17 cellular contexts compared by ENCODE assay signal in genomic region chr3:77868725-77869124, GRCh38.
A peak's percentile ranks its signal among the peaks of the same experiment; 100 is the strongest.
DNase-seq lines count a peak whose midpoint lies in the region; ATAC-seq and TF ChIP-seq lines count a peak whose summit lies in the region.
"Had no signal": no experiment of that assay in that cellular context is flagged by ENCODE, and none has a peak within 500 bp of the region (broad histone marks: within the 10 kb centered on the region; RNA-seq: fewer than 3 reads in every experiment).

No MANE protein-coding gene starts in this region.

- DNase-seq in RWPE2 (ENCODE audit: low spot score), result no peak
- peak; percentile 77 for DNase-seq in epithelial cell of esophagus (ENCODE audit: low read depth)
- DNase-seq in foreskin keratinocyte, result peak; percentile 22 to 48
- no peak for DNase-seq in suprapubic skin (ENCODE audit: low spot score in 2 of 2)
- DNase-seq in CD8-positive, alpha-beta T cell, result no peak
- no peak for DNase-seq in activated CD4-positive, alpha-beta memory T cell treated with anti-CD3 and anti-CD28 coated beads, Interleukin-2, amount 10 ng/mL, durations not matched to agents 7 days and 5 days
- DNase-seq: BE2C; CD4-positive, alpha-beta memory T cell; COR-L47; DMS153; DMS79 treated with DMSO at 0.1 percent for 48 hours; EL; GOT3; H9 had no signal

- peaks cover 9% of the 10 kb centered on the region for H3K4me1 ChIP-seq in RWPE2 (ENCODE audit: insufficient read depth, poor library complexity, severe bottlenecking)
- peaks cover 6% of the 10 kb centered on the region for H3K4me1 ChIP-seq in foreskin keratinocyte
- H3K4me1 ChIP-seq in suprapubic skin, result no peaks in the 10 kb centered on the region
- no peaks in the 10 kb centered on the region for H3K4me1 ChIP-seq in CD8-positive, alpha-beta T cell (ENCODE audit: insufficient read depth, low read length)
- H3K4me1 ChIP-seq: A549, BE2C had no signal

- H3K9me3 ChIP-seq in RWPE2 (ENCODE audit: severe bottlenecking) (no peaks in the 10 kb centered on the region), suprapubic skin (no peaks in the 10 kb centered on the region)
- no peaks in the 10 kb centered on the region for H3K9me3 ChIP-seq in CD8-positive, alpha-beta T cell (ENCODE audit: low read length)
- H3K9me3 ChIP-seq: A549, BE2C had no signal

- ATAC-seq in RWPE2 (ENCODE audit: low read depth), result peak; percentile 66; the same call in 2 of the 3 replicates
- peak; percentile 88 for ATAC-seq in foreskin keratinocyte
- ATAC-seq in HG02678 (IDR thresholded peaks at IDR 0.05; ENCODE audit: unreplicated experiment), result no peak
- ATAC-seq in CD8-positive, alpha-beta T cell, result no peak
- ATAC-seq: A549 had no signal

- no peak for TF ChIP-seq EP300 in suprapubic skin (IDR thresholded peaks at IDR 0.05)

- H3K27ac ChIP-seq in RWPE2 (ENCODE audit: poor library complexity, severe bottlenecking), result no peak overlapping the region
- peak overlapping the region; percentile 44 for H3K27ac ChIP-seq in foreskin keratinocyte
- H3K27ac ChIP-seq in suprapubic skin, result peak overlapping the region; percentile 31
- no peak overlapping the region for H3K27ac ChIP-seq in CD8-positive, alpha-beta T cell (ENCODE audit: low read depth, low read length)
- H3K27ac ChIP-seq: A549, C4-2B had no signal

- H3K4me3 ChIP-seq in RWPE2 (ENCODE audit: severe bottlenecking), result no peak overlapping the region
- no peak overlapping the region for H3K4me3 ChIP-seq in epithelial cell of esophagus (ENCODE audit: low read length)
- H3K4me3 ChIP-seq in suprapubic skin, result no peak overlapping the region
- H3K4me3 ChIP-seq in CD8-positive, alpha-beta T cell (ENCODE audit: low read depth, low read length), result no peak overlapping the region
- H3K4me3 ChIP-seq: A549 had no signal

- TF ChIP-seq CTCF in RWPE2 (IDR thresholded peaks at IDR 0.05; ENCODE audit: poor library complexity, severe bottlenecking) (no peak), epithelial cell of esophagus (IDR thresholded peaks at IDR 0.05; ENCODE audit: insufficient read depth, low read depth, low read length, missing control alignments) (no peak), foreskin keratinocyte (conservative IDR thresholded peaks at IDR 0.05) (no peak), suprapubic skin (IDR thresholded peaks at IDR 0.05) (no peak)
- no peak for TF ChIP-seq CTCF in CD8-positive, alpha-beta T cell (IDR thresholded peaks at IDR 0.05)

- no peaks in the 10 kb centered on the region for H3K27me3 Mint-ChIP-seq in CD8-positive, alpha-beta T cell (ENCODE audit: low read depth)
- H3K27me3 Mint-ChIP-seq in activated CD4-positive, alpha-beta memory T cell treated with anti-CD3 and anti-CD28 coated beads, Interleukin-2, amount 10 ng/mL, durations not matched to agents 7 days and 5 days, result no peaks in the 10 kb centered on the region
- H3K27me3 Mint-ChIP-seq: CD4-positive, alpha-beta memory T cell had no signal

- TF ChIP-seq POLR2A in suprapubic skin (IDR thresholded peaks at IDR 0.05), result no peak

- H3K27me3 ChIP-seq in RWPE2 (ENCODE audit: insufficient read depth, poor library complexity, severe bottlenecking) (no peaks in the 10 kb centered on the region), foreskin keratinocyte (no peaks in the 10 kb centered on the region), suprapubic skin (no peaks in the 10 kb centered on the region)
- no peaks in the 10 kb centered on the region for H3K27me3 ChIP-seq in CD8-positive, alpha-beta T cell (ENCODE audit: insufficient read depth, low read length)
- H3K27me3 ChIP-seq: BE2C had no signal

- H3K36me3 Mint-ChIP-seq in CD8-positive, alpha-beta T cell, result no peaks in the 10 kb centered on the region
- H3K36me3 Mint-ChIP-seq in activated CD4-positive, alpha-beta memory T cell treated with anti-CD3 and anti-CD28 coated beads, Interleukin-2, amount 10 ng/mL, durations not matched to agents 7 days and 5 days (ENCODE audit: low read depth), result no peaks in the 10 kb centered on the region
- H3K36me3 Mint-ChIP-seq: CD4-positive, alpha-beta memory T cell had no signal

- 25% methylated on average over 2 of the region's 2 CpGs for WGBS in suprapubic skin

- H3K9me3 Mint-ChIP-seq in CD8-positive, alpha-beta T cell, result peaks cover 23% of the 10 kb centered on the region
- peaks cover 11% of the 10 kb centered on the region for H3K9me3 Mint-ChIP-seq in activated CD4-positive, alpha-beta memory T cell treated with anti-CD3 and anti-CD28 coated beads, Interleukin-2, amount 10 ng/mL, durations not matched to agents 7 days and 5 days

- H3K4me1 Mint-ChIP-seq in CD8-positive, alpha-beta T cell (ENCODE audit: low read depth), result no peaks in the 10 kb centered on the region
- H3K4me1 Mint-ChIP-seq in activated CD4-positive, alpha-beta memory T cell treated with anti-CD3 and anti-CD28 coated beads, Interleukin-2, amount 10 ng/mL, durations not matched to agents 7 days and 5 days, result no peaks in the 10 kb centered on the region
- H3K4me1 Mint-ChIP-seq: CD4-positive, alpha-beta memory T cell had no signal

- intact Hi-C loops in CD8-positive, alpha-beta T cell (cut with DNase I, micrococcal nuclease), result no loop called here

- CTCF ChIA-PET in CD8-positive, alpha-beta T cell (lab: Charles Lee), result no interaction called here
- CTCF ChIA-PET in activated CD4-positive, alpha-beta memory T cell treated with anti-CD3 and anti-CD28 coated beads, Interleukin-2, amount 10 ng/mL, durations not matched to agents 7 days and 5 days (lab: Charles Lee), result no interaction called here

- no peak overlapping the region for H3K27ac Mint-ChIP-seq in CD8-positive, alpha-beta T cell
- H3K27ac Mint-ChIP-seq in activated CD4-positive, alpha-beta memory T cell treated with anti-CD3 and anti-CD28 coated beads, Interleukin-2, amount 10 ng/mL, durations not matched to agents 7 days and 5 days, result no peak overlapping the region
- H3K27ac Mint-ChIP-seq: CD4-positive, alpha-beta memory T cell; H9 had no signal

- POLR2A ChIA-PET in CD8-positive, alpha-beta T cell (lab: Charles Lee), result no interaction called here
- POLR2A ChIA-PET in activated CD4-positive, alpha-beta memory T cell treated with anti-CD3 and anti-CD28 coated beads, Interleukin-2, amount 10 ng/mL, durations not matched to agents 7 days and 5 days (lab: Charles Lee), result no interaction called here

- no peak overlapping the region for H3K4me3 Mint-ChIP-seq in CD8-positive, alpha-beta T cell
- H3K4me3 Mint-ChIP-seq in activated CD4-positive, alpha-beta memory T cell treated with anti-CD3 and anti-CD28 coated beads, Interleukin-2, amount 10 ng/mL, durations not matched to agents 7 days and 5 days, result no peak overlapping the region
- H3K4me3 Mint-ChIP-seq: CD4-positive, alpha-beta memory T cell; H9 had no signal

- H3K36me3 ChIP-seq in RWPE2 (ENCODE audit: low read depth) (no peaks in the 10 kb centered on the region), suprapubic skin (no peaks in the 10 kb centered on the region)
- H3K36me3 ChIP-seq in CD8-positive, alpha-beta T cell (ENCODE audit: insufficient read depth, low read length), result no peaks in the 10 kb centered on the region
- H3K36me3 ChIP-seq: BE2C had no signal

Comparison
In these comparisons a context has a peak if more than half of its experiments do, and no peak if none do; other contexts are left out.
1. ATAC-seq: peak in RWPE2 (single experiment) and foreskin keratinocyte (single experiment); none in HG02678 (single experiment) and CD8-positive, alpha-beta T cell (single experiment).
2. DNase-seq: peak in epithelial cell of esophagus (single experiment) and foreskin keratinocyte (2 of 2); none in RWPE2 (single experiment), suprapubic skin (0 of 2), CD8-positive, alpha-beta T cell (0 of 7) and activated CD4-positive, alpha-beta memory T cell treated with anti-CD3 and anti-CD28 coated beads, Interleukin-2, amount 10 ng/mL, durations not matched to agents 7 days and 5 days (single experiment).
3. H3K27ac ChIP-seq: peak in foreskin keratinocyte (single experiment) and suprapubic skin (single experiment); none in RWPE2 (single experiment) and CD8-positive, alpha-beta T cell (single experiment).